Comparison of ENCODE assay signal across 8 cellular contexts in genomic region chr10:109883859-109884771, GRCh38. TPM values are rescaled to one million over a fixed set of nuclear protein-coding genes. Genes with fewer than 3 reads are reported as not detected.
DNase-seq lines count a peak whose midpoint lies in the region; ATAC-seq and TF ChIP-seq lines count a peak whose summit lies in the region.

No MANE protein-coding gene starts in this region.

- POLR2A ChIA-PET in A673 (lab: Charles Lee; ENCODE audit: low non-redundant PET), result no interaction called here

- no TSS peak for BruUV-seq in A673 (replicated peaks; lab: Mats Ljungman, UMichigan)

- intact Hi-C loops in A673 (cut with micrococcal nuclease; ENCODE audit: unreplicated experiment), result loop anchor here (2.0 to 5.0 kb wide), 3 partner anchors 253 to 395 kb away; no protein-coding TSS in a partner anchor

- DNase-seq in A673 (ENCODE audit: low spot score) (peak; percentile 89), NCI-H2196 (lab: John Stamatoyannopoulos, UW; ENCODE audit: unreplicated experiment) (peak; percentile 54), cerebellum (ENCODE audit: low spot score) (peak; percentile 88), kidney tubule cell (ENCODE audit: low spot score) (peak; percentile 90)
- DNase-seq in activated CD4-positive, CD25-positive, alpha-beta regulatory T cell treated with anti-CD3 and anti-CD28 coated beads, Interleukin-2, amount 50 U/mL, for 16 hours (ENCODE audit: low read depth, low spot score), result peak; percentile 14
- peak; percentile 37 to 57 for DNase-seq in stimulated activated CD4-positive, alpha-beta T cell treated with anti-CD3 and anti-CD28 coated beads, Interleukin-1b, Interleukin-23, amount 100 ng/mL, for 4 hours (ENCODE audit: low read depth in 2 of 2)

- no peak overlapping the region for H3K27ac ChIP-seq in A673 (ENCODE audit: low read depth, low read length, poor library complexity, severe bottlenecking)

- H3K9me3 ChIP-seq in A673 (ENCODE audit: low read depth, low read length, poor library complexity, severe bottlenecking), result no peaks in the 10 kb centered on the region

- peak; percentile 95 for TF ChIP-seq CTCF in A673 (conservative IDR thresholded peaks at IDR 0.05; ENCODE audit: low read depth, low read length)

- H3K4me3 ChIP-seq in A673 (ENCODE audit: low read depth, low read length, poor library complexity, severe bottlenecking), result no peak overlapping the region

- CTCF ChIA-PET in A673 (lab: Charles Lee), result interaction anchor here (0.8 to 1.2 kb wide), 9 partner anchors 8 to 342 kb away, joined by 3 to 5 read pairs (median 5); no protein-coding TSS in a partner anchor

- H3K36me3 ChIP-seq in A673 (ENCODE audit: insufficient read depth, low read length, poor library complexity, severe bottlenecking), result peaks cover 14% of the 10 kb centered on the region

- no peaks in the 10 kb centered on the region for H3K27me3 ChIP-seq in A673 (replicated peaks; ENCODE audit: insufficient read depth, low read depth, low read length, poor library complexity)

- peaks cover 4% of the 10 kb centered on the region for H3K4me1 ChIP-seq in A673 (ENCODE audit: insufficient read depth, low read length, poor library complexity, severe bottlenecking)

- ATAC-seq in GM18511 (IDR thresholded peaks at IDR 0.05; ENCODE audit: unreplicated experiment), result peak; percentile 73
- peak; percentile 70 for ATAC-seq in HG03066 (IDR thresholded peaks at IDR 0.05; ENCODE audit: low read depth, unreplicated experiment)

RNA-seq across cellular contexts. Expression of gene XPNPEP1, which starts 39.2 kb away (rescaled TPM):
- 65.4 and 72.5 TPM in 2 replicates for total RNA-seq in A673 (2021)
- total RNA-seq in cerebellum, result 61.5 TPM

Comparison
In these comparisons a context has a peak if more than half of its experiments do, and no peak if none do; other contexts are left out.
1. DNase-seq: peak in every context shown above with its lines; median percentile 90 in kidney tubule cell; 89 in A673; 88 in cerebellum; 54 in NCI-H2196; 47 in stimulated activated CD4-positive, alpha-beta T cell treated with anti-CD3 and anti-CD28 coated beads, Interleukin-1b, Interleukin-23, amount 100 ng/mL, for 4 hours; 14 in activated CD4-positive, CD25-positive, alpha-beta regulatory T cell treated with anti-CD3 and anti-CD28 coated beads, Interleukin-2, amount 50 U/mL, for 16 hours.